ENCODE assay signal across 8 cellular contexts in genomic region chr11:78350646-78351165, GRCh38.
DNase-seq lines count a peak whose midpoint lies in the region; ATAC-seq and TF ChIP-seq lines count a peak whose summit lies in the region.

No MANE protein-coding gene starts in this region.

- H3K27me3 Mint-ChIP-seq in osteocyte (ENCODE audit: unreplicated experiment), result no peaks in the 10 kb centered on the region

- ATAC-seq in GM19395 (IDR thresholded peaks at IDR 0.05; ENCODE audit: unreplicated experiment) (peak; percentile 45), HG03135 (IDR thresholded peaks at IDR 0.05; ENCODE audit: unreplicated experiment) (no peak), GM21825 (IDR thresholded peaks at IDR 0.05; ENCODE audit: unreplicated experiment) (no peak)

- peak; percentile 89 for DNase-seq in SIG-M5 treated with dmso at 0.1 percent for 504 hours (lab: John Stamatoyannopoulos, UW; ENCODE audit: unreplicated experiment)
- peak; percentile 64 for DNase-seq in fibroblast of peridontal ligament (ENCODE audit: extremely low read depth)
- no peak for DNase-seq in osteocyte (ENCODE audit: extremely low spot score, unreplicated experiment)
- no peak for DNase-seq in DMS 273 treated with DMSO at 0.1 percent for 48 hours (lab: John Stamatoyannopoulos, UW)
- no peak for DNase-seq in ACHN

- H3K36me3 Mint-ChIP-seq in osteocyte (ENCODE audit: unreplicated experiment), result no peaks in the 10 kb centered on the region

- no peak for TF ChIP-seq CTCF in osteocyte (IDR thresholded peaks at IDR 0.05)

- peak overlapping the region; percentile 88 for H3K27ac Mint-ChIP-seq in osteocyte (ENCODE audit: unreplicated experiment)

- peaks cover 40% of the 10 kb centered on the region for H3K4me1 Mint-ChIP-seq in osteocyte (ENCODE audit: unreplicated experiment)

- H3K4me3 Mint-ChIP-seq in osteocyte (ENCODE audit: unreplicated experiment), result peak overlapping the region; percentile 55

- no peaks in the 10 kb centered on the region for H3K9me3 Mint-ChIP-seq in osteocyte (ENCODE audit: unreplicated experiment)

- in situ Hi-C loops in ACHN (cut with HindIII; ENCODE audit: low pct_ligation_motif_present, low pct_unique_long_range_greater_than_20kb, low sequenced_read_pairs), result no loop called here

Comparison
In these comparisons a context has a peak if more than half of its experiments do, and no peak if none do; other contexts are left out.
1. DNase-seq: peak in SIG-M5 treated with dmso at 0.1 percent for 504 hours (single experiment) and fibroblast of peridontal ligament (single experiment); none in osteocyte (single experiment), DMS 273 treated with DMSO at 0.1 percent for 48 hours (single experiment) and ACHN (single experiment).